In genomic region chr12:53295070-53295890, GRCh38 we compare ENCODE assay signal across 8 cellular contexts. TPM values are rescaled to one million over a fixed set of nuclear protein-coding genes. Genes with fewer than 3 reads are reported as not detected.
DNase-seq lines count a peak whose midpoint lies in the region; TF ChIP-seq lines count a peak whose summit lies in the region.

Gene PFDN5 (plus strand): TSS chr12:53295542. CDS start chr12:53295568, 26 bp downstream.

- H3K4me3 ChIP-seq in LNCaP clone FGC (ENCODE audit: low read depth, low read length) (peak within 1 kb of the TSS; percentile 55), fibroblast of the aortic adventitia (ENCODE audit: low read depth, low read length) (peak within 1 kb of the TSS; percentile 99)

- peak; percentile 95 for DNase-seq in Daoy (ENCODE audit: low read depth)
- peak; percentile 58 for DNase-seq in GOT3 (lab: John Stamatoyannopoulos, UW)
- peak; percentile 70 for DNase-seq in LNCaP clone FGC (ENCODE audit: low read depth)
- peak; percentile 79 for DNase-seq in activated T-helper 9 cell treated with anti-CD3 and anti-CD28 coated beads, Interleukin-2, amount 50 U/mL, for 16 hours (ENCODE audit: low read depth)
- DNase-seq in fibroblast of the aortic adventitia (ENCODE audit: low read depth) = peak; percentile 92

- peaks cover 39% of the 10 kb centered on the region for H3K36me3 Mint-ChIP-seq in nephron (ENCODE audit: low read depth)
- peaks cover 77% of the 10 kb centered on the region for H3K36me3 Mint-ChIP-seq in stimulated activated naive CD8-positive, alpha-beta T cell treated with anti-CD3 and anti-CD28 coated beads, Interleukin-15, Interleukin-2, amounts not matched to agents 100 ng/mL and 50 ng/mL, for 24 hours (ENCODE audit: low read depth)

- no peak for TF ChIP-seq CTCF in LNCaP clone FGC (IDR thresholded peaks at IDR 0.05; ENCODE audit: control insufficient read depth, extremely low read depth, insufficient read depth)
- peak; percentile 43 for TF ChIP-seq CTCF in fibroblast of the aortic adventitia (IDR thresholded peaks at IDR 0.05; ENCODE audit: insufficient read depth, low read length)
- TF ChIP-seq CTCF in nephron (IDR thresholded peaks at IDR 0.05; ENCODE audit: unreplicated experiment in 3 of 3) = no peak

- no peaks in the 10 kb centered on the region for H3K9me3 Mint-ChIP-seq in nephron
- no peaks in the 10 kb centered on the region for H3K9me3 Mint-ChIP-seq in stimulated activated naive CD8-positive, alpha-beta T cell treated with anti-CD3 and anti-CD28 coated beads, Interleukin-15, Interleukin-2, amounts not matched to agents 100 ng/mL and 50 ng/mL, for 24 hours

- H3K27ac Mint-ChIP-seq in nephron = peak within 1 kb of the TSS; percentile 99 to 100 (median 100)
- peak within 1 kb of the TSS; percentile 99 for H3K27ac Mint-ChIP-seq in stimulated activated naive CD8-positive, alpha-beta T cell treated with anti-CD3 and anti-CD28 coated beads, Interleukin-15, Interleukin-2, amounts not matched to agents 100 ng/mL and 50 ng/mL, for 24 hours

- peaks cover 44% of the 10 kb centered on the region for H3K4me1 Mint-ChIP-seq in nephron
- H3K4me1 Mint-ChIP-seq in stimulated activated naive CD8-positive, alpha-beta T cell treated with anti-CD3 and anti-CD28 coated beads, Interleukin-15, Interleukin-2, amounts not matched to agents 100 ng/mL and 50 ng/mL, for 24 hours (ENCODE audit: low read depth) = peaks cover 75% of the 10 kb centered on the region

- peak; percentile 93 for TF ChIP-seq POLR2A in Raji (IDR thresholded peaks at IDR 0.05; ENCODE audit: insufficient read depth, low read depth, low read length)

- peak within 1 kb of the TSS; percentile 98 to 100 (median 99) for H3K4me3 Mint-ChIP-seq in nephron
- peak within 1 kb of the TSS; percentile 99 for H3K4me3 Mint-ChIP-seq in stimulated activated naive CD8-positive, alpha-beta T cell treated with anti-CD3 and anti-CD28 coated beads, Interleukin-15, Interleukin-2, amounts not matched to agents 100 ng/mL and 50 ng/mL, for 24 hours

- H3K27me3 Mint-ChIP-seq in nephron (ENCODE audit: low read depth) = no peaks in the 10 kb centered on the region
- no peaks in the 10 kb centered on the region for H3K27me3 Mint-ChIP-seq in stimulated activated naive CD8-positive, alpha-beta T cell treated with anti-CD3 and anti-CD28 coated beads, Interleukin-15, Interleukin-2, amounts not matched to agents 100 ng/mL and 50 ng/mL, for 24 hours

RNA-seq across cellular contexts. Expression of gene PFDN5, which starts in this region (rescaled TPM):
- 480 and 590 TPM in 2 replicates for total RNA-seq in Daoy (2014; rRNA removed; shearing (Covaris generic))
- 441 and 577 TPM in 2 replicates for total RNA-seq in fibroblast of the aortic adventitia (ENCODE audit: low replicate concordance)

Comparison
In these comparisons a context has a peak if more than half of its experiments do, and no peak if none do; other contexts are left out.
1. Peak in every context shown above with its lines: DNase-seq and H3K4me3 ChIP-seq.